ENCODE assay signal across 5 cellular contexts in the genomic region with DNA sequence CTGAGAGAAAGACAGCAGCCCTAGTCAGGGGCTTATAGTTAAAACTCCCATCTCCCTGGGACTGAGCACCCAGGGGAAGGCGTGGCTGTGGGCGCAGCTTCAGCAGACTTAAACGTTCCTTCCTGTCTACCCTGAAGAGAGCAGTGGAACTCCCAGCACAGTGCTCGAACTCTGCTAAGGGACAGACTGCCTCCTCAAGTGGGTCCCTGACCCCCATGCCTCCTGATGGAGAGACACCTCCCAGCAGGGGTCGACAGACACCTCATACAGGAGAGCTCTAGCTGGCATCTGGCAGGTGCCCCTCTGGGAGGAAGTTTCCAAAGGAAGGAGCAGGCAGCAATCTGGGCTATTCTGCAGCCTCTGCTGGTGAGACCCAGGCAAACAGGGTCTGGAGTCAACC. TPM values are rescaled to one million over a fixed set of nuclear protein-coding genes. Genes with fewer than 3 reads are reported as not detected.
"Had no signal": no experiment of that assay in that cellular context is flagged by ENCODE, and none has a peak within 500 bp of the region (broad histone marks: within the 10 kb centered on the region; RNA-seq: fewer than 3 reads in every experiment).

No MANE protein-coding gene starts in this region.

RNA-seq across cellular contexts. Expression of a gene that starts 51.0 kb away (rescaled TPM):
- total RNA-seq: lung microvascular endothelial cell, mammary epithelial cell, mononuclear cell, myocyte had no signal
- polyA plus RNA-seq: keratinocyte, mammary epithelial cell had no signal
